Comparison of ENCODE assay signal across 8 cellular contexts in genomic region chr9:34376596-34377401, GRCh38. TPM values are rescaled to one million over a fixed set of nuclear protein-coding genes. Genes with fewer than 3 reads are reported as not detected.
A peak's percentile ranks its signal among the peaks of the same experiment; 100 is the strongest.
DNase-seq lines count a peak whose midpoint lies in the region; ATAC-seq and TF ChIP-seq lines count a peak whose summit lies in the region.

MYORG (minus strand) TSS chr9:34376898; CDS start chr9:34372943, 3,955 bp downstream.

- H3K4me3 Mint-ChIP-seq in activated B cell treated with CpG ODN at 0.5 μM for 24 hours: peak within 1 kb of the TSS; percentile 93
- H3K4me3 Mint-ChIP-seq in central memory CD8-positive, alpha-beta T cell: peak within 1 kb of the TSS; percentile 87

- POLR2A ChIA-PET in activated B cell treated with CpG ODN at 0.5 μM for 24 hours (lab: Charles Lee): interaction anchor here (0.6 to 1.6 kb wide), 5 partner anchors 46 to 328 kb away, joined by 3 to 9 read pairs (median 3); partner anchors contain the start of genes SIGMAR1 and UBAP2

- H3K27ac Mint-ChIP-seq in activated B cell treated with CpG ODN at 0.5 μM for 24 hours: peak within 1 kb of the TSS; percentile 75
- H3K27ac Mint-ChIP-seq in central memory CD8-positive, alpha-beta T cell (ENCODE audit: low read depth): peak within 1 kb of the TSS; percentile 70

- ATAC-seq in GM18909 (IDR thresholded peaks at IDR 0.05; ENCODE audit: poor library complexity, unreplicated experiment): peak; percentile 84
- peak; percentile 81 for ATAC-seq in HG03159 (IDR thresholded peaks at IDR 0.05; ENCODE audit: unreplicated experiment)
- ATAC-seq in activated B cell treated with CpG ODN at 0.5 μM for 24 hours (ENCODE audit: low read depth): peak; percentile 85
- ATAC-seq in central memory CD8-positive, alpha-beta T cell (replicated peaks; ENCODE audit: extremely low read depth, poor library complexity, severe bottlenecking): peak; percentile 83

- intact Hi-C loops in activated B cell treated with CpG ODN at 0.5 μM for 24 hours (cut with micrococcal nuclease): loop anchor here (1.0 to 5.0 kb wide), 5 partner anchors 47 to 754 kb away; partner anchors contain the start of genes KIF24, NUDT2, UBAP1 and UBE2R2

- TF ChIP-seq CTCF in activated B cell treated with CpG ODN at 0.5 μM for 24 hours (IDR thresholded peaks at IDR 0.05): no peak

- CTCF ChIA-PET in activated B cell treated with CpG ODN at 0.5 μM for 24 hours (lab: Charles Lee): interaction anchor here (1.1 to 3.8 kb wide), 3 partner anchors 28 to 227 kb away, joined by 3 to 13 read pairs (median 9); no protein-coding TSS in a partner anchor

- H3K4me1 Mint-ChIP-seq in activated B cell treated with CpG ODN at 0.5 μM for 24 hours: peaks cover 42% of the 10 kb centered on the region
- H3K4me1 Mint-ChIP-seq in central memory CD8-positive, alpha-beta T cell: peaks cover 46% of the 10 kb centered on the region

- H3K9me3 Mint-ChIP-seq in activated B cell treated with CpG ODN at 0.5 μM for 24 hours: no peaks in the 10 kb centered on the region
- no peaks in the 10 kb centered on the region for H3K9me3 Mint-ChIP-seq in central memory CD8-positive, alpha-beta T cell

- no peaks in the 10 kb centered on the region for H3K36me3 Mint-ChIP-seq in activated B cell treated with CpG ODN at 0.5 μM for 24 hours (ENCODE audit: low read depth)
- peaks cover 7% of the 10 kb centered on the region for H3K36me3 Mint-ChIP-seq in central memory CD8-positive, alpha-beta T cell (ENCODE audit: insufficient read depth)

- H3K27me3 Mint-ChIP-seq in activated B cell treated with CpG ODN at 0.5 μM for 24 hours: peaks cover 2% of the 10 kb centered on the region
- H3K27me3 Mint-ChIP-seq in central memory CD8-positive, alpha-beta T cell: no peaks in the 10 kb centered on the region

- DNase-seq in AG08396 (ENCODE audit: low spot score) (peak; percentile 94), NCI-H226 (peak; percentile 83), activated B cell treated with CpG ODN at 0.5 μM for 24 hours (peak; percentile 94), islet precursor cell (peak; percentile 100)
- DNase-seq in central memory CD8-positive, alpha-beta T cell (ENCODE audit: low spot score in 2 of 2): peak; percentile 91 to 93
- DNase-seq in stimulated activated CD4-positive, alpha-beta T cell treated with anti-CD3 and anti-CD28 coated beads, Interleukin-12 subunit alpha, Interleukin-12 subunit beta, amount 100 ng/mL, for 48 hours (ENCODE audit: low read depth in 2 of 3, low spot score in 1 of 3): peak; percentile 94 to 97 (median 96)

RNA-seq across cellular contexts. Expression of gene MYORG, which starts in this region (rescaled TPM):
- 0.24 and 0.27 TPM in 2 replicates for total RNA-seq in activated B cell treated with CpG ODN at 0.5 μM for 24 hours

Comparison
In these comparisons a context has a peak if more than half of its experiments do, and no peak if none do; other contexts are left out.
1. Peak in every context shown above with its lines: DNase-seq and ATAC-seq.
2. Peak in DNase-seq and ATAC-seq in activated B cell treated with CpG ODN at 0.5 μM for 24 hours; RNA of the gene not detected or under 1 TPM.